Comparison of ENCODE assay signal across 1 cellular context in genomic region chr12:83313827-83314226, GRCh38.
TF ChIP-seq lines count a peak whose summit lies in the region.

No MANE protein-coding gene starts in this region.

TF ChIP-seq in K562, 482 proteins besides CTCF, POLR2A, EP300 and RAD21 (continued from another document and continues in another):
- TF ChIP-seq RBM14 (IDR thresholded peaks at IDR 0.05; ENCODE audit: borderline replicate concordance, insufficient read depth, low read depth, low read length), result no peak
- TF ChIP-seq RB1 (IDR thresholded peaks at IDR 0.05; ENCODE audit: low read depth), result no peak
- TF ChIP-seq FOXM1 (IDR thresholded peaks at IDR 0.05; ENCODE audit: low read depth), result peak; percentile 12; the same call in 1 of the 2 replicates
- no peak for TF ChIP-seq FOXM1 (CRISPR knock-in tag; IDR thresholded peaks at IDR 0.05; ENCODE audit: low read depth)
- peak in 1 of 2 experiments; percentile 58; a peak in 2 of 4 replicates for TF ChIP-seq RCOR1 (IDR thresholded peaks at IDR 0.05; ENCODE audit: borderline replicate concordance in 1 of 2, low read depth in 2 of 2, low read length in 2 of 2)
- TF ChIP-seq TCF15 (CRISPR knock-in tag; IDR thresholded peaks at IDR 0.05), result no peak
- no peak for TF ChIP-seq DACH1 (IDR thresholded peaks at IDR 0.05; ENCODE audit: partially characterized antibody)
- TF ChIP-seq SOX6 (IDR thresholded peaks at IDR 0.05), result peak; percentile 39; the same call in 1 of the 2 replicates
- no peak for TF ChIP-seq THAP7 (CRISPR knock-in tag; IDR thresholded peaks at IDR 0.05)
- TF ChIP-seq ARID3B (CRISPR knock-in tag; IDR thresholded peaks at IDR 0.05; ENCODE audit: borderline replicate concordance), result no peak
- TF ChIP-seq ZNF165 (CRISPR knock-in tag; IDR thresholded peaks at IDR 0.05; ENCODE audit: borderline replicate concordance), result no peak
- no peak for TF ChIP-seq POLR2B (IDR thresholded peaks at IDR 0.05; ENCODE audit: low read depth, partially characterized antibody)
- TF ChIP-seq MTA2 (IDR thresholded peaks at IDR 0.05; ENCODE audit: low read depth), result peak; percentile 30; the same call in 1 of the 2 replicates
- TF ChIP-seq TFAM (CRISPR knock-in tag; conservative IDR thresholded peaks at IDR 0.05), result no peak
- no peak for TF ChIP-seq MCM5 (IDR thresholded peaks at IDR 0.05; ENCODE audit: low read depth)
- 0 out of 2 replicates have a peak, but pooled peaks have one; percentile 28 for TF ChIP-seq MECOM (CRISPR knock-in tag; IDR thresholded peaks at IDR 0.05)
- 0 out of 2 replicates have a peak, but pooled peaks have one; percentile 22 for TF ChIP-seq ATF7 (IDR thresholded peaks at IDR 0.05)
- peak; percentile 71; the same call in 1 of the 2 replicates for TF ChIP-seq TEAD4 (IDR thresholded peaks at IDR 0.05; ENCODE audit: low read length)
- no peak for TF ChIP-seq TEAD4 (CRISPR knock-in tag; IDR thresholded peaks at IDR 0.05; ENCODE audit: borderline replicate concordance)
- no peak for TF ChIP-seq ZNF408 (CRISPR knock-in tag; IDR thresholded peaks at IDR 0.05; ENCODE audit: low read depth)
- TF ChIP-seq MLLT1 (IDR thresholded peaks at IDR 0.05), result no peak
- no peak for TF ChIP-seq CHD7 (IDR thresholded peaks at IDR 0.05; ENCODE audit: low read depth, low read length)
- TF ChIP-seq ZNF449 (CRISPR knock-in tag; IDR thresholded peaks at IDR 0.05), result no peak
- TF ChIP-seq KDM1A (IDR thresholded peaks at IDR 0.05), result peak; percentile 73 to 90
- no peak for TF ChIP-seq ZBTB33 (CRISPR knock-in tag; IDR thresholded peaks at IDR 0.05)
- peak; percentile 65 for TF ChIP-seq TAL1 (IDR thresholded peaks at IDR 0.05)
- TF ChIP-seq ZNF431 (CRISPR knock-in tag; IDR thresholded peaks at IDR 0.05), result no peak
- no peak for TF ChIP-seq ZNF143 (CRISPR knock-in tag; IDR thresholded peaks at IDR 0.05)
- TF ChIP-seq NCOR1 (IDR thresholded peaks at IDR 0.05), result peak; percentile 78
- no peak for TF ChIP-seq HDAC8 (tag; IDR thresholded peaks at IDR 0.05)
- TF ChIP-seq ZNF12 (CRISPR knock-in tag; IDR thresholded peaks at IDR 0.05), result no peak
- no peak for TF ChIP-seq ZNF444 (CRISPR knock-in tag; IDR thresholded peaks at IDR 0.05)
- peak; percentile 99 for TF ChIP-seq SMAD4 (CRISPR knock-in tag; conservative IDR thresholded peaks at IDR 0.05)
- TF ChIP-seq SMARCA4 (IDR thresholded peaks at IDR 0.05), result 0 out of 2 replicates have a peak, but pooled peaks have one; percentile 31
- no peak for TF ChIP-seq MCM3 (IDR thresholded peaks at IDR 0.05)
- TF ChIP-seq TBL1XR1 (IDR thresholded peaks at IDR 0.05; ENCODE audit: low read length in 2 of 2), result peak in 1 of 2 experiments; percentile 84; a peak in 2 of 4 replicates
- peak; percentile 50; the same call in 1 of the 2 replicates for TF ChIP-seq STAT5A (IDR thresholded peaks at IDR 0.05; ENCODE audit: borderline replicate concordance, low read length)
- no peak for TF ChIP-seq TCFL5 (CRISPR knock-in tag; conservative IDR thresholded peaks at IDR 0.05)
